Comparison of ENCODE assay signal across 8 cellular contexts in genomic region chr1:26889580-26890466, GRCh38. TPM values are rescaled to one million over a fixed set of nuclear protein-coding genes. Genes with fewer than 3 reads are reported as not detected.
DNase-seq lines count a peak whose midpoint lies in the region; ATAC-seq and TF ChIP-seq lines count a peak whose summit lies in the region.

Gene GPN2, minus strand, starts transcription at chr1:26890283. Its CDS starts 187 bp downstream, at chr1:26890096.

- TF ChIP-seq RAD21 in liver (IDR thresholded peaks at IDR 0.05): peak in 1 of 2 donors; percentile 5

- no peak for TF ChIP-seq CTCF in liver (IDR thresholded peaks at IDR 0.05; ENCODE audit: low read depth, low read length, missing input control)

- 2% methylated on average over 89 of the region's 89 CpGs for WGBS in liver

- H3K9me3 ChIP-seq in liver (ENCODE audit: control insufficient read depth in 4 of 4, low read length in 3 of 4): no peaks in the 10 kb centered on the region

- peak; percentile 86 for ATAC-seq in GM19023 (IDR thresholded peaks at IDR 0.05; ENCODE audit: unreplicated experiment)
- ATAC-seq in HG03196 (IDR thresholded peaks at IDR 0.05; ENCODE audit: unreplicated experiment): peak; percentile 70

- peaks cover 1 to 20% (median 17%) of the 10 kb centered on the region in 4 donors for H3K4me1 ChIP-seq in liver (ENCODE audit: control insufficient read depth in 4 of 4, insufficient read depth in 4 of 4, low read length in 3 of 4)

- DNase-seq in AG20443 (ENCODE audit: low spot score) (peak; percentile 93), NCI-H526 (lab: John Stamatoyannopoulos, UW) (peak; percentile 50 to 83), dermis blood vessel endothelial cell (peak; percentile 85)
- DNase-seq in activated CD4-positive, alpha-beta T cell treated with anti-CD3 and anti-CD28 coated beads, Interleukin-2, amount 50 U/mL, for 4 hours: peak; percentile 57 to 60
- peak; percentile 79 for DNase-seq in stimulated activated CD4-positive, alpha-beta T cell treated with anti-CD3 and anti-CD28 coated beads, Interleukin-4, amount 100 ng/mL, for 1 hour

- peaks cover 9 to 43% (median 31%) of the 10 kb centered on the region in 4 donors for H3K36me3 ChIP-seq in liver (ENCODE audit: control insufficient read depth in 4 of 4, insufficient read depth in 3 of 4, low read depth in 1 of 4, low read length in 3 of 4)

- H3K9ac ChIP-seq in liver (ENCODE audit: low read depth in 1 of 2, low read length in 2 of 2): peak within 1 kb of the TSS; percentile 73 to 82

- peak within 1 kb of the TSS; percentile 71 to 81 (median 75) for H3K4me3 ChIP-seq in liver (ENCODE audit: low read depth in 1 of 3, low read length in 3 of 3)

- H3K27ac ChIP-seq in liver (ENCODE audit: low read depth in 1 of 2, low read length in 2 of 2): peak within 1 kb of the TSS; percentile 81 to 82

- H3K27me3 ChIP-seq in liver (ENCODE audit: control insufficient read depth in 4 of 4, insufficient read depth in 4 of 4, low read length in 3 of 4): no peaks in the 10 kb centered on the region

TF ChIP-seq in liver, 16 proteins besides CTCF, POLR2A, EP300 and RAD21:
- TF ChIP-seq HNF4G (IDR thresholded peaks at IDR 0.05): no peak
- TF ChIP-seq GABPA (IDR thresholded peaks at IDR 0.05 in 1 of 2, conservative IDR thresholded peaks at IDR 0.05 in 1 of 2): peak; percentile 76 to 95
- TF ChIP-seq, protein P1, sequence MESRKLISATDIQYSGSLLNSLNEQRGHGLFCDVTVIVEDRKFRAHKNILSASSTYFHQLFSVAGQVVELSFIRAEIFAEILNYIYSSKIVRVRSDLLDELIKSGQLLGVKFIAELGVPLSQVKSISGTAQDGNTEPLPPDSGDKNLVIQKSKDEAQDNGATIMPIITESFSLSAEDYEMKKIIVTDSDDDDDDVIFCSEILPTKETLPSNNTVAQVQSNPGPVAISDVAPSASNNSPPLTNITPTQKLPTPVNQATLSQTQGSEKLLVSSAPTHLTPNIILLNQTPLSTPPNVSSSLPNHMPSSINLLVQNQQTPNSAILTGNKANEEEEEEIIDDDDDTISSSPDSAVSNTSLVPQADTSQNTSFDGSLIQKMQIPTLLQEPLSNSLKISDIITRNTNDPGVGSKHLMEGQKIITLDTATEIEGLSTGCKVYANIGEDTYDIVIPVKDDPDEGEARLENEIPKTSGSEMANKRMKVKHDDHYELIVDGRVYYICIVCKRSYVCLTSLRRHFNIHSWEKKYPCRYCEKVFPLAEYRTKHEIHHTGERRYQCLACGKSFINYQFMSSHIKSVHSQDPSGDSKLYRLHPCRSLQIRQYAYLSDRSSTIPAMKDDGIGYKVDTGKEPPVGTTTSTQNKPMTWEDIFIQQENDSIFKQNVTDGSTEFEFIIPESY (IDR thresholded peaks at IDR 0.05): peak; percentile 89
- TF ChIP-seq REST (IDR thresholded peaks at IDR 0.05): peak; percentile 78
- no peak for TF ChIP-seq JUND (IDR thresholded peaks at IDR 0.05)
- TF ChIP-seq SP1 (IDR thresholded peaks at IDR 0.05): no peak
- no peak for TF ChIP-seq FOXA1 (IDR thresholded peaks at IDR 0.05)
- TF ChIP-seq MAX (IDR thresholded peaks at IDR 0.05): peak; percentile 64
- no peak for TF ChIP-seq RXRA (IDR thresholded peaks at IDR 0.05)
- TF ChIP-seq FOXA2 (IDR thresholded peaks at IDR 0.05): no peak
- peak; percentile 69 for TF ChIP-seq YY1 (IDR thresholded peaks at IDR 0.05)
- TF ChIP-seq NR2F2 (IDR thresholded peaks at IDR 0.05): no peak
- peak; percentile 40 for TF ChIP-seq TAF1 (conservative IDR thresholded peaks at IDR 0.05)

RNA-seq across cellular contexts. Expression of gene GPN2, which starts in this region (rescaled TPM):
- total RNA-seq in dermis blood vessel endothelial cell: 9.4 and 10.7 TPM in 2 replicates
- 10 to 100 TPM in 1 of 2 donors, 1 to 10 TPM in 1; 9.5 to 10.3 TPM for total RNA-seq in liver
- polyA plus RNA-seq in liver: 10 to 100 TPM; 10.5 to 12.7 TPM

Comparison
In these comparisons a context has a peak if more than half of its experiments do, and no peak if none do; other contexts are left out.
1. Peak in every context shown above with its lines: DNase-seq, ATAC-seq, H3K4me3 ChIP-seq and H3K27ac ChIP-seq.